Comparison of ENCODE assay signal across 31 cellular contexts in genomic region chr18:28713026-28713425, GRCh38.
"Had no signal": no experiment of that assay in that cellular context is flagged by ENCODE, and none has a peak within 500 bp of the region (broad histone marks: within the 10 kb centered on the region; RNA-seq: fewer than 3 reads in every experiment).

No MANE protein-coding gene starts in this region.

- H3K79me2 ChIP-seq: parathyroid adenoma had no signal

- H3K27me3 ChIP-seq: neural progenitor cell, ovary, right lobe of liver, sigmoid colon, suprapubic skin, testis, tibial artery, transverse colon, upper lobe of right lung, uterus had no signal

- H3K27ac ChIP-seq: neural progenitor cell, ovary, parathyroid adenoma, psoas muscle, right lobe of liver, sigmoid colon, suprapubic skin, testis, tibial artery, transverse colon, upper lobe of right lung, uterus had no signal

- H3K36me3 ChIP-seq: neural progenitor cell, ovary, right lobe of liver, sigmoid colon, suprapubic skin, tibial artery, transverse colon, upper lobe of right lung, uterus had no signal

- H3K9me3 Mint-ChIP-seq: neural progenitor cell had no signal

- H3K27me3 Mint-ChIP-seq: naive thymus-derived CD8-positive, alpha-beta T cell; progenitor cell of endocrine pancreas; stimulated activated memory B cell treated with anti-CD40 and anti-IgM and Interleukin-4, amounts not matched to agents 10 μg/mL and 1 μg/mL and 100 μg/mL, for 72 hours; stimulated activated naive CD8-positive, alpha-beta T cell treated with anti-CD3 and anti-CD28 coated beads, Interleukin-15, amount 100 ng/mL, for 72 hours; type B pancreatic cell had no signal

- ATAC-seq: naive thymus-derived CD8-positive, alpha-beta T cell; natural killer cell treated with Interleukin-12 subunit alpha and Interleukin-12 subunit beta and Interleukin-15 and Interleukin-18, amount 100 ng/mL, for 72 hours; psoas muscle; right cardiac atrium; right lobe of liver; stimulated activated memory B cell treated with anti-CD40 and anti-IgM and Interleukin-4, amounts not matched to agents 10 μg/mL and 1 μg/mL and 100 μg/mL, for 72 hours; stimulated activated naive CD8-positive, alpha-beta T cell treated with anti-CD3 and anti-CD28 coated beads, Interleukin-15, amount 100 ng/mL, for 72 hours; stimulated activated naive CD8-positive, alpha-beta T cell treated with anti-CD3 and anti-CD28 coated beads, Interleukin-15, Interleukin-2, amounts not matched to agents 100 U/mL and 50 U/mL, for 24 hours; upper lobe of right lung had no signal

- H3K4me2 ChIP-seq: neural progenitor cell had no signal

- H3K9me3 ChIP-seq: ovary, psoas muscle, right lobe of liver, sigmoid colon, suprapubic skin, testis, tibial artery, transverse colon, upper lobe of right lung, uterus had no signal

- H3K4me3 Mint-ChIP-seq: naive thymus-derived CD8-positive, alpha-beta T cell; natural killer cell treated with Interleukin-12 subunit alpha and Interleukin-12 subunit beta and Interleukin-15 and Interleukin-18, amount 100 ng/mL, for 72 hours; nephron progenitor cell; neural progenitor cell; stimulated activated memory B cell treated with anti-CD40 and anti-IgM and Interleukin-4, amounts not matched to agents 10 μg/mL and 1 μg/mL and 100 μg/mL, for 72 hours; stimulated activated naive CD8-positive, alpha-beta T cell treated with anti-CD3 and anti-CD28 coated beads, Interleukin-15, amount 100 ng/mL, for 72 hours; type B pancreatic cell had no signal

- H3K4me1 ChIP-seq: parathyroid adenoma, psoas muscle, right lobe of liver, sigmoid colon, suprapubic skin, testis, transverse colon, upper lobe of right lung, uterus had no signal

- DNase-seq: naive thymus-derived CD8-positive, alpha-beta T cell; nephron progenitor cell; occipital lobe; ovary; posterior cingulate gyrus; psoas muscle; right cardiac atrium; right lobe of liver; sigmoid colon; small intestine; stimulated activated CD4-positive, alpha-beta T cell treated with anti-CD3 and anti-CD28 coated beads, Interleukin-12 subunit alpha, Interleukin-12 subunit beta, amount 100 ng/mL, for 4 hours; stimulated activated CD4-positive, alpha-beta T cell treated with anti-CD3 and anti-CD28 coated beads, Interleukin-1b, Interleukin-23, amount 100 ng/mL, for 48 hours; stimulated activated CD4-positive, alpha-beta T cell treated with anti-CD3 and anti-CD28 coated beads, Interleukin-4, amount 100 ng/mL, for 1 hour; stimulated activated CD4-positive, alpha-beta T cell treated with anti-CD3 and anti-CD28 coated beads, Interleukin-4, amount 100 ng/mL, for 4 hours; stimulated activated CD8-positive, alpha-beta memory T cell treated with anti-CD3 and anti-CD28 coated beads, Interleukin-4, amount 100 ng/mL, for 48 hours; stimulated activated naive CD4-positive, alpha-beta T cell; stimulated activated naive CD8-positive, alpha-beta T cell treated with anti-CD3 and anti-CD28 coated beads, Interleukin-15, amount 100 ng/mL, for 72 hours; stimulated activated naive CD8-positive, alpha-beta T cell treated with anti-CD3 and anti-CD28 coated beads, Interleukin-15, Interleukin-2, amounts not matched to agents 100 U/mL and 50 U/mL, for 24 hours; substantia nigra; testis; tibial artery; transverse colon; upper lobe of right lung; uterus had no signal

- H3K36me3 Mint-ChIP-seq: naive thymus-derived CD8-positive, alpha-beta T cell; neural progenitor cell; stimulated activated memory B cell treated with anti-CD40 and anti-IgM and Interleukin-4, amounts not matched to agents 10 μg/mL and 1 μg/mL and 100 μg/mL, for 72 hours; type B pancreatic cell had no signal

- H3K27ac Mint-ChIP-seq: naive thymus-derived CD8-positive, alpha-beta T cell; natural killer cell treated with Interleukin-12 subunit alpha and Interleukin-12 subunit beta and Interleukin-15 and Interleukin-18, amount 100 ng/mL, for 72 hours; nephron progenitor cell; neural progenitor cell; progenitor cell of endocrine pancreas; stimulated activated memory B cell treated with anti-CD40 and anti-IgM and Interleukin-4, amounts not matched to agents 10 μg/mL and 1 μg/mL and 100 μg/mL, for 72 hours; stimulated activated naive CD8-positive, alpha-beta T cell treated with anti-CD3 and anti-CD28 coated beads, Interleukin-15, amount 100 ng/mL, for 72 hours; type B pancreatic cell had no signal

- H3K4me1 Mint-ChIP-seq: naive thymus-derived CD8-positive, alpha-beta T cell; stimulated activated memory B cell treated with anti-CD40 and anti-IgM and Interleukin-4, amounts not matched to agents 10 μg/mL and 1 μg/mL and 100 μg/mL, for 72 hours; stimulated activated naive CD8-positive, alpha-beta T cell treated with anti-CD3 and anti-CD28 coated beads, Interleukin-15, amount 100 ng/mL, for 72 hours had no signal

- H3K4me3 ChIP-seq: neural progenitor cell, ovary, psoas muscle, right lobe of liver, sigmoid colon, suprapubic skin, testis, tibial artery, transverse colon, upper lobe of right lung, uterus had no signal

- H3K9ac ChIP-seq: neural progenitor cell, parathyroid adenoma had no signal

- H2AFZ ChIP-seq: neural progenitor cell, parathyroid adenoma had no signal
